21 cellular contexts compared by ENCODE assay signal in the genomic region with DNA sequence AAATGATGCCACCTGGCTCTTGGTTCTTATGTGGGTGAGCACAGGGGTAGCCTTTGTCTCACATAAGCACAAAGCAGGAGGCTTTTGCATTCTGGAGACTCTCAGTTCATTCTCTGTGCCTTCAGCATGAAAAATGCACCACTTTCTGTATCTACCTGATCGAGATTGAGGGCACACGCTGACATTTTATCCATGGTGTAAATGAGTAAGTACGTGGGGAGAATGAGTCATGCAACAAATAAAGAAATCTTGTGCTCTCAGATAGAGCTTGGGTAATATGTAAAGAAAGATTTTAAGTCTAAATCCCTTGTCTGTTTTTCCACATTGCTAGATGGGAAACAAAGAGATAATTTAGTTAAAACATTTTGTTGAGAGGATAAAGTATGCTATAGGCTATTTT.
A peak's percentile ranks its signal among the peaks of the same experiment; 100 is the strongest.
DNase-seq lines count a peak whose midpoint lies in the region; ATAC-seq, FAIRE-seq and TF ChIP-seq lines count a peak whose summit lies in the region.
"Had no signal": no experiment of that assay in that cellular context is flagged by ENCODE, and none has a peak within 500 bp of the region (broad histone marks: within the 10 kb centered on the region; RNA-seq: fewer than 3 reads in every experiment).

No MANE protein-coding gene starts in this region.

- 72 to 76% methylated on average over 3 of the region's 3 CpGs for WGBS in GM23248 (ENCODE audit: low coverage in 1 of 2, low lambda C conversion rate in 2 of 2, missing lambda C conversion rate in 2 of 2), 2 experiments
- WGBS in stomach, 5 donors = 42 to 64% (median 58%) methylated on average over 3 of the region's 3 CpGs

- DNase-seq in GM23248 (peak; percentile 40), RCC 7860 (ENCODE audit: low spot score) (peak; percentile 31), epithelial cell of esophagus (ENCODE audit: low read depth) (peak; percentile 75), renal cortical epithelial cell (ENCODE audit: low read depth) (peak; percentile 44), SW 1271 (lab: John Stamatoyannopoulos, UW) (no peak), stomach (no peak)
- DNase-seq: activated CD4-positive, alpha-beta T cell treated with anti-CD3 and anti-CD28 coated beads, Interleukin-2, amount 10 ng/mL, durations not matched to agents 24 days and 14 days; activated T-cell treated with anti-CD3 and anti-CD28 coated beads, Interleukin-2, amount 50 U/mL, for 4 hours; EL; glutamatergic neuron; left colon; NCI-H1436 treated with DMSO at 0.1 percent for 48 hours; occipital lobe; Peyer's patch; testis had no signal

- no peak for TF ChIP-seq EP300 in stomach (IDR thresholded peaks at IDR 0.05)

- intact Hi-C loops in stomach (cut with DNase I; ENCODE audit: low total_unique reads) = no loop called here

- H3K9me2 ChIP-seq in GM23248 (ENCODE audit: insufficient read depth) = no peaks in the 10 kb centered on the region

- no peak overlapping the region for H3K4me2 ChIP-seq in GM23248 (ENCODE audit: unreplicated experiment)

- peaks cover 28% of the 10 kb centered on the region for H3K4me1 ChIP-seq in GM23248 (ENCODE audit: insufficient read depth)
- no peaks in the 10 kb centered on the region for H3K4me1 ChIP-seq in stomach
- H3K4me1 ChIP-seq: Peyer's patch, testis, vagina had no signal

- H3K36me3 ChIP-seq in GM23248 (ENCODE audit: low read depth) = peaks cover 6% of the 10 kb centered on the region; the same call in 1 of the 2 replicates
- no peaks in the 10 kb centered on the region for H3K36me3 ChIP-seq in stomach
- H3K36me3 ChIP-seq: Peyer's patch, vagina had no signal

- in situ Hi-C loops in GM23248 (cut with MboI) = no loop called here

- H3K9me3 ChIP-seq in GM23248 (ENCODE audit: low read depth) (no peaks in the 10 kb centered on the region), stomach (peaks cover 0 to 6% (median 0%) of the 10 kb centered on the region in 4 donors)
- H3K9me3 ChIP-seq: Peyer's patch, testis, vagina had no signal

- H3K27me3 ChIP-seq in GM23248 (replicated peaks; ENCODE audit: insufficient read depth) (no peaks in the 10 kb centered on the region), stomach (no peaks in the 10 kb centered on the region)
- H3K27me3 ChIP-seq: Peyer's patch, testis, vagina had no signal

- H3K27ac ChIP-seq in GM23248 (no peak overlapping the region), stomach (no peak overlapping the region)
- H3K27ac ChIP-seq: Peyer's patch, testis, vagina had no signal

- H4K20me1 ChIP-seq in GM23248 (ENCODE audit: insufficient read depth) = no peaks in the 10 kb centered on the region

- peak; percentile 73 for FAIRE-seq in RCC 7860 (lab: Jason Lieb, UNC)
- FAIRE-seq: D721Med, K562 had no signal

- H2AFZ ChIP-seq in GM23248 = 0 out of 2 replicates have a peak overlapping the region, but pooled peaks have one; percentile 38

- TF ChIP-seq POLR2A in stomach (IDR thresholded peaks at IDR 0.05) = no peak

- TF ChIP-seq CTCF in epithelial cell of esophagus (IDR thresholded peaks at IDR 0.05; ENCODE audit: insufficient read depth, low read depth, low read length, missing control alignments) = no peak
- TF ChIP-seq CTCF in stomach (IDR thresholded peaks at IDR 0.05) = no peak

- no peak overlapping the region for H3K9ac ChIP-seq in GM23248

- no peak for ATAC-seq in GM21515 (IDR thresholded peaks at IDR 0.05; ENCODE audit: unreplicated experiment)
- ATAC-seq in SK-N-SH treated with all-trans-retinoic acid at 6 μM for 48 hours = no peak
- ATAC-seq: activated T-cell treated with anti-CD3 and anti-CD28 coated beads, Interleukin-2, amount 50 U/mL, for 4 hours; K562; left colon; stimulated activated memory B cell treated with anti-CD40 and anti-IgM and Interleukin-4, amounts not matched to agents 10 μg/mL and 1 μg/mL and 100 μg/mL, for 72 hours had no signal

- no peaks in the 10 kb centered on the region for H3K79me2 ChIP-seq in GM23248 (ENCODE audit: insufficient read depth)

- H3F3A ChIP-seq in GM23248 (ENCODE audit: insufficient read depth) = peaks cover 14% of the 10 kb centered on the region; the same call in 1 of the 2 replicates

- H3K4me3 ChIP-seq in GM23248 (no peak overlapping the region), epithelial cell of esophagus (ENCODE audit: low read length) (no peak overlapping the region), stomach (no peak overlapping the region)
- H3K4me3 ChIP-seq: K562, Peyer's patch, testis, vagina had no signal

TF ChIP-seq in SK-N-SH treated with all-trans-retinoic acid at 6 μM for 48 hours, 23 proteins besides CTCF, POLR2A, EP300 and RAD21:
- TF ChIP-seq TOX (CRISPR knock-in tag; IDR thresholded peaks at IDR 0.05; ENCODE audit: borderline replicate concordance) = no peak
- TF ChIP-seq ZNF70 (CRISPR knock-in tag; IDR thresholded peaks at IDR 0.05) = no peak
- TF ChIP-seq, protein P1, sequence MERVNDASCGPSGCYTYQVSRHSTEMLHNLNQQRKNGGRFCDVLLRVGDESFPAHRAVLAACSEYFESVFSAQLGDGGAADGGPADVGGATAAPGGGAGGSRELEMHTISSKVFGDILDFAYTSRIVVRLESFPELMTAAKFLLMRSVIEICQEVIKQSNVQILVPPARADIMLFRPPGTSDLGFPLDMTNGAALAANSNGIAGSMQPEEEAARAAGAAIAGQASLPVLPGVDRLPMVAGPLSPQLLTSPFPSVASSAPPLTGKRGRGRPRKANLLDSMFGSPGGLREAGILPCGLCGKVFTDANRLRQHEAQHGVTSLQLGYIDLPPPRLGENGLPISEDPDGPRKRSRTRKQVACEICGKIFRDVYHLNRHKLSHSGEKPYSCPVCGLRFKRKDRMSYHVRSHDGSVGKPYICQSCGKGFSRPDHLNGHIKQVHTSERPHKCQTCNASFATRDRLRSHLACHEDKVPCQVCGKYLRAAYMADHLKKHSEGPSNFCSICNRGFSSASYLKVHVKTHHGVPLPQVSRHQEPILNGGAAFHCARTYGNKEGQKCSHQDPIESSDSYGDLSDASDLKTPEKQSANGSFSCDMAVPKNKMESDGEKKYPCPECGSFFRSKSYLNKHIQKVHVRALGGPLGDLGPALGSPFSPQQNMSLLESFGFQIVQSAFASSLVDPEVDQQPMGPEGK (CRISPR knock-in tag; IDR thresholded peaks at IDR 0.05; ENCODE audit: borderline replicate concordance) = no peak
- TF ChIP-seq GLIS3 (CRISPR knock-in tag; IDR thresholded peaks at IDR 0.05) = no peak
- no peak for TF ChIP-seq CSDC2 (CRISPR knock-in tag; IDR thresholded peaks at IDR 0.05)
- TF ChIP-seq ZFP30 (CRISPR knock-in tag; IDR thresholded peaks at IDR 0.05) = no peak
- no peak for TF ChIP-seq ZNF8 (CRISPR knock-in tag; IDR thresholded peaks at IDR 0.05)
- TF ChIP-seq, protein P2, sequence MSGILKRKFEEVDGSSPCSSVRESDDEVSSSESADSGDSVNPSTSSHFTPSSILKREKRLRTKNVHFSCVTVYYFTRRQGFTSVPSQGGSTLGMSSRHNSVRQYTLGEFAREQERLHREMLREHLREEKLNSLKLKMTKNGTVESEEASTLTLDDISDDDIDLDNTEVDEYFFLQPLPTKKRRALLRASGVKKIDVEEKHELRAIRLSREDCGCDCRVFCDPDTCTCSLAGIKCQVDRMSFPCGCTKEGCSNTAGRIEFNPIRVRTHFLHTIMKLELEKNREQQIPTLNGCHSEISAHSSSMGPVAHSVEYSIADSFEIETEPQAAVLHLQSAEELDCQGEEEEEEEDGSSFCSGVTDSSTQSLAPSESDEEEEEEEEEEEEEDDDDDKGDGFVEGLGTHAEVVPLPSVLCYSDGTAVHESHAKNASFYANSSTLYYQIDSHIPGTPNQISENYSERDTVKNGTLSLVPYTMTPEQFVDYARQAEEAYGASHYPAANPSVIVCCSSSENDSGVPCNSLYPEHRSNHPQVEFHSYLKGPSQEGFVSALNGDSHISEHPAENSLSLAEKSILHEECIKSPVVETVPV (CRISPR knock-in tag; IDR thresholded peaks at IDR 0.05) = no peak
- TF ChIP-seq ZC3H10 (CRISPR knock-in tag; IDR thresholded peaks at IDR 0.05) = no peak

Comparison
In these comparisons a context has a peak if more than half of its experiments do, and no peak if none do; other contexts are left out.
1. DNase-seq: peak in GM23248 (single experiment), RCC 7860 (single experiment), epithelial cell of esophagus (single experiment) and renal cortical epithelial cell (single experiment); none in SW 1271 (0 of 2) and stomach (single experiment).